1 cellular context compared by ENCODE assay signal in the genomic region with DNA sequence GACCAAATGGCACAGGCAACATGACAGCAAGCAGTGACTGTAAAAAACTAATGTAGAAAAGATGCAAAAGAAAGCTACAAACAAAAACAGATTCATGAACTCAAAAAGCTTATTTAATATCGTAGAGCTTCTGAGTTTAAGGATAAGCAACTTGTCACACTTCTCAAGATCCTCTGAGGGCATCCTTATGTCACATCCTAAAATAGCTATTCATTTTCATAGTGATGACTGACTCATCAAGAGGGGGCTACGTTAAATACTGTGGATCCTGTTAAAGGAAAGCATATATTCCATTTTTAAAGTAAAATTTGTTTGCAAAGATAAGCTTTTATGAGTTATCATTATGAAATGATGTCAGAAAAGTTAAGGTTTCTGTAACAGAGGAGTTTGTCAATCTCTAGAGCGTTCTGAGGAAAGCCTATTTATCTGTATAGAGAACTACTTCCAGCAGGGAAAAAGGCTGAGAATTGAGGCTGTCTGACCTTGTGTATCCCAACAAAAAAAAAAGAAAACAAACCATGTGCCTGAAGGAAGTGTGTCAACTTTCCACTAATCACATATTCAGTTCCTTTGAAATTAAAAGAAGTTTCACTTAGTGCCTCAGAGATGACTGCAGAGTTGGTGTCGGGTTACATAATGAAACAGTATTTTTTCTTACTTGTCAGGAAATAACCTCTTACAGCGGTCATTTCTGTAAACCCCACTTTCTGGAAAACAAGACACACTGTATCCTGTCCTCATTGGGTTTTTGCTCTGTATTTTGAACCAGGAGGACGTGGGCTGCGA.
TF ChIP-seq lines count a peak whose summit lies in the region.

No MANE protein-coding gene starts in this region.

TF ChIP-seq in IMR-90, 13 proteins besides CTCF, POLR2A, EP300 and RAD21 (continued from another document):
- TF ChIP-seq, protein P1, sequence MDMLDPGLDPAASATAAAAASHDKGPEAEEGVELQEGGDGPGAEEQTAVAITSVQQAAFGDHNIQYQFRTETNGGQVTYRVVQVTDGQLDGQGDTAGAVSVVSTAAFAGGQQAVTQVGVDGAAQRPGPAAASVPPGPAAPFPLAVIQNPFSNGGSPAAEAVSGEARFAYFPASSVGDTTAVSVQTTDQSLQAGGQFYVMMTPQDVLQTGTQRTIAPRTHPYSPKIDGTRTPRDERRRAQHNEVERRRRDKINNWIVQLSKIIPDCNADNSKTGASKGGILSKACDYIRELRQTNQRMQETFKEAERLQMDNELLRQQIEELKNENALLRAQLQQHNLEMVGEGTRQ (IDR thresholded peaks at IDR 0.05; ENCODE audit: low read depth, low read length), result no peak
- TF ChIP-seq NFE2L2 (IDR thresholded peaks at IDR 0.05; ENCODE audit: low read depth, low read length), result no peak
- no peak for TF ChIP-seq MAFK (IDR thresholded peaks at IDR 0.05; ENCODE audit: low read depth, low read length)
- TF ChIP-seq, protein P2, sequence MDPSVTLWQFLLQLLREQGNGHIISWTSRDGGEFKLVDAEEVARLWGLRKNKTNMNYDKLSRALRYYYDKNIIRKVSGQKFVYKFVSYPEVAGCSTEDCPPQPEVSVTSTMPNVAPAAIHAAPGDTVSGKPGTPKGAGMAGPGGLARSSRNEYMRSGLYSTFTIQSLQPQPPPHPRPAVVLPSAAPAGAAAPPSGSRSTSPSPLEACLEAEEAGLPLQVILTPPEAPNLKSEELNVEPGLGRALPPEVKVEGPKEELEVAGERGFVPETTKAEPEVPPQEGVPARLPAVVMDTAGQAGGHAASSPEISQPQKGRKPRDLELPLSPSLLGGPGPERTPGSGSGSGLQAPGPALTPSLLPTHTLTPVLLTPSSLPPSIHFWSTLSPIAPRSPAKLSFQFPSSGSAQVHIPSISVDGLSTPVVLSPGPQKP (IDR thresholded peaks at IDR 0.05; ENCODE audit: borderline replicate concordance, low read depth, low read length), result no peak
- no peak for TF ChIP-seq RFX5 (IDR thresholded peaks at IDR 0.05; ENCODE audit: low read depth, low read length)
- no peak for TF ChIP-seq MXI1 (IDR thresholded peaks at IDR 0.05; ENCODE audit: borderline replicate concordance, low read depth, low read length)
- TF ChIP-seq BHLHE40 (IDR thresholded peaks at IDR 0.05; ENCODE audit: low read depth, low read length), result no peak
